Comparison of ENCODE assay signal across 11 cellular contexts in the genomic region with DNA sequence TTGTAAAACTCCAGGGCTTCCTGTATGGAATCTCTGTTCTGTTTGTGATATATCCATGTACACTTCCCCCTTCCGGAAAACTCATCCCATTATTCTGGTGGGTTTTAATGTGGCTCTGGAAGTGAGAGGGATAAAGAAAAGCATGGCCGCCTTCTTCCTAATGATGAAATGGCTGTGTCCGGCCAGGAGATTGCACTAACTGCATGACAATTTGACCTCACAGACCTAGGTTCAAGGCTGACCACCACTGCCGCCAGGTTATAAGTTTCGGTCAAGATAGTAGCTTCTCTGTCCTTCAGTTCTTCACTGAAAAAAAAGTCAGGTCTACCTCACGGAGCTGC. TPM values are rescaled to one million over a fixed set of nuclear protein-coding genes. Genes with fewer than 3 reads are reported as not detected.
A peak's percentile ranks its signal among the peaks of the same experiment; 100 is the strongest.
DNase-seq lines count a peak whose midpoint lies in the region; ATAC-seq and TF ChIP-seq lines count a peak whose summit lies in the region.
"Had no signal": no experiment of that assay in that cellular context is flagged by ENCODE, and none has a peak within 500 bp of the region (broad histone marks: within the 10 kb centered on the region; RNA-seq: fewer than 3 reads in every experiment).

No MANE protein-coding gene starts in this region.

- H3K4me1 ChIP-seq in SK-N-SH (ENCODE audit: control insufficient read depth in 1 of 2, insufficient read depth in 2 of 2, low read depth in 1 of 2, low read length in 1 of 2) = no peaks in the 10 kb centered on the region

- H3K27ac ChIP-seq in SK-N-SH (ENCODE audit: low read depth in 2 of 2, low read length in 1 of 2) (no peak overlapping the region), substantia nigra (ENCODE audit: low read depth, low read length, poor library complexity, severe bottlenecking) (peak overlapping the region; percentile 69)

- H3K36me3 ChIP-seq in SK-N-SH (replicated peaks in 1 of 2; ENCODE audit: control insufficient read depth in 1 of 2, insufficient read depth in 2 of 2, low read length in 1 of 2) = no peaks in the 10 kb centered on the region

- H4K20me1 ChIP-seq in SK-N-SH (ENCODE audit: insufficient read depth) = no peaks in the 10 kb centered on the region

- no peak overlapping the region for H3K9ac ChIP-seq in SK-N-SH

- H3K79me2 ChIP-seq in SK-N-SH (ENCODE audit: insufficient read depth) = no peaks in the 10 kb centered on the region

- POLR2A ChIA-PET in SK-N-SH (lab: Yijun Ruan, JAX) = no interaction called here

- 95% methylated on average over 6 of the region's 6 CpGs for WGBS in SK-N-SH (ENCODE audit: low lambda C conversion rate)

- ATAC-seq in SK-N-SH treated with all-trans-retinoic acid at 6 μM for 48 hours (no peak), left colon (peak; percentile 16), GM21717 (IDR thresholded peaks at IDR 0.05; ENCODE audit: unreplicated experiment) (no peak), HG02938 (IDR thresholded peaks at IDR 0.05; ENCODE audit: unreplicated experiment) (no peak)

- in situ Hi-C loops in astrocyte of the spinal cord (cut with HindIII; ENCODE audit: low sequenced_read_pairs) = no loop called here

- no peaks in the 10 kb centered on the region for H3F3A ChIP-seq in SK-N-SH (replicated peaks; ENCODE audit: insufficient read depth)

- no peaks in the 10 kb centered on the region for H3K9me3 ChIP-seq in SK-N-SH

- CTCF ChIA-PET in SK-N-SH (lab: Yijun Ruan, JAX) = interaction anchor here (0.8 to 1.0 kb wide), 3 partner anchors 10 to 88 kb away, joined by 3 read pairs; no protein-coding TSS in a partner anchor

- DNase-seq in SK-N-SH = no peak
- no peak for DNase-seq in astrocyte of the spinal cord (ENCODE audit: low read depth, low spot score)
- no peak for DNase-seq in left colon
- DNase-seq in substantia nigra (lab: John Stamatoyannopoulos, UW) = peak in 1 of 49 donors; percentile 29
- no peak for DNase-seq in NCI-H1930 (lab: John Stamatoyannopoulos, UW)
- DNase-seq: 8988T; activated naive CD4-positive, alpha-beta T cell treated with anti-CD3 and anti-CD28 coated beads for 36 hours; NCI-H1694 treated with DMSO at 0.1 percent for 48 hours had no signal

- no peak for TF ChIP-seq RAD21 in SK-N-SH (IDR thresholded peaks at IDR 0.05; ENCODE audit: low read length)

- H3K27me3 ChIP-seq in SK-N-SH (ENCODE audit: insufficient read depth) = no peaks in the 10 kb centered on the region

- H3K9me2 ChIP-seq in SK-N-SH = no peaks in the 10 kb centered on the region

- TF ChIP-seq EP300 in SK-N-SH (IDR thresholded peaks at IDR 0.05; ENCODE audit: borderline replicate concordance in 1 of 2, low read depth in 1 of 2, low read length in 1 of 2) = no peak

- peak overlapping the region; percentile 96 for H2AFZ ChIP-seq in SK-N-SH (ENCODE audit: low read depth)

- TF ChIP-seq CTCF in SK-N-SH (IDR thresholded peaks at IDR 0.05) = no peak
- no peak for TF ChIP-seq CTCF in astrocyte of the spinal cord (IDR thresholded peaks at IDR 0.05; ENCODE audit: low read depth, low read length)

- intact Hi-C loops in left colon (cut with DNase I, micrococcal nuclease) = no loop called here

- peak overlapping the region; percentile 68 for H3K4me2 ChIP-seq in SK-N-SH

- H3K4me3 ChIP-seq in SK-N-SH (ENCODE audit: low read depth in 2 of 2, low read length in 1 of 2) (no peak overlapping the region; a peak in 1 of 4 replicates), astrocyte of the spinal cord (ENCODE audit: low read depth, low read length) (peak overlapping the region; percentile 44)

TF ChIP-seq in SK-N-SH, 30 proteins besides CTCF, POLR2A, EP300 and RAD21:
- TF ChIP-seq, protein P1, sequence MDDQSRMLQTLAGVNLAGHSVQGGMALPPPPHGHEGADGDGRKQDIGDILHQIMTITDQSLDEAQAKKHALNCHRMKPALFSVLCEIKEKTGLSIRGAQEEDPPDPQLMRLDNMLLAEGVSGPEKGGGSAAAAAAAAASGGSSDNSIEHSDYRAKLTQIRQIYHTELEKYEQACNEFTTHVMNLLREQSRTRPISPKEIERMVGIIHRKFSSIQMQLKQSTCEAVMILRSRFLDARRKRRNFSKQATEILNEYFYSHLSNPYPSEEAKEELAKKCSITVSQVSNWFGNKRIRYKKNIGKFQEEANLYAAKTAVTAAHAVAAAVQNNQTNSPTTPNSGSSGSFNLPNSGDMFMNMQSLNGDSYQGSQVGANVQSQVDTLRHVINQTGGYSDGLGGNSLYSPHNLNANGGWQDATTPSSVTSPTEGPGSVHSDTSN (IDR thresholded peaks at IDR 0.05) = no peak
- TF ChIP-seq RFX5 (IDR thresholded peaks at IDR 0.05; ENCODE audit: low read length) = no peak

TF ChIP-seq in SK-N-SH treated with all-trans-retinoic acid at 6 μM for 48 hours, 23 proteins besides CTCF, POLR2A, EP300 and RAD21:
- TF ChIP-seq TOX (CRISPR knock-in tag; IDR thresholded peaks at IDR 0.05; ENCODE audit: borderline replicate concordance) = no peak
- no peak for TF ChIP-seq ESRRG (CRISPR knock-in tag; IDR thresholded peaks at IDR 0.05)
- TF ChIP-seq ISL1 (CRISPR knock-in tag; IDR thresholded peaks at IDR 0.05) = no peak
- TF ChIP-seq CSDC2 (CRISPR knock-in tag; IDR thresholded peaks at IDR 0.05) = no peak

RNA-seq across cellular contexts. Expression of a gene that starts 41.0 kb away (rescaled TPM):
- polyA plus RNA-seq in SK-N-SH (2012; rRNA removed) = 4.3 and 4.5 TPM in 2 replicates
- polyA plus RNA-seq in SK-N-SH (2012; cell fraction: cytosol; rRNA removed) = 4.2 and 4.6 TPM in 2 replicates
- polyA plus RNA-seq in SK-N-SH (2012; cell fraction: nucleus; rRNA removed) = 7.1 and 7.3 TPM in 2 replicates
- total RNA-seq in left colon = 1 to 10 TPM in 1 of 2 donors, under 1 TPM in 1; 0.37 to 1.6 TPM
- total RNA-seq: activated naive CD4-positive, alpha-beta T cell treated with anti-CD3 and anti-CD28 coated beads for 36 hours had no signal
